28 cellular contexts compared by ENCODE assay signal in the genomic region with DNA sequence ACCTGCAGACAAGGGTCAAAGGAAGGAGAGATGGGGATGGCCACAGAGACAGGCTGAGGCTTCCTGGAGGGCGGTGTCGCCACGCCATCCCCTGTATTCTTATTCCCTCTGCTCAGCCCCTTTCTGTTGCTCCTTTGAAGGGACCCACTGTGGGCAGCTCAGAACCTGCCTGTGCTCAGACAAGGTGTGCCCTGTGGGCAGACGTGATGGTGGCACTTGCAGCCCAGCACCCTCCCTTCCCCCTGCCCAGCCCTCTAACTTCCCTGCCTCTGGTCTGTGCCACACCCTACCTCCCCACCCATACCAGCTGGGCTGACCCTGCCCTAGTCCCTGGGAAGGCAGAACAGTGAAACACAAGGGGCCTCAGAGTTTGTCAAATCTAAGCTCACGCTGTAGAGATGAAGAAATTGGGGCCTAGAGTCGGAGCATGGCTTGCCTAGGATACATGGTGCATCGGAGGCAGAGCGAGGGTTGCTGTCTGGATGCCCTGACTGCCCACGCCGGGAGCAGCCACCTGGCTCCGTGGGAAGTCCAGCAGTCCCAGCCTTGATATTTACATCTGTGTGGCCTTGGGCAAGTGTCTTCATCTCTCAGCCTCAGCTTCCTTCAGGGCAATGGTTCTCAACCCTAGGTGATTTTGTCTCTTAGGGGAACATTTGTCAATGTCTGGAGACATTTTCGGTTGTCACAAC.
DNase-seq lines count a peak whose midpoint lies in the region; ATAC-seq and TF ChIP-seq lines count a peak whose summit lies in the region.
"Had no signal": no experiment of that assay in that cellular context is flagged by ENCODE, and none has a peak within 500 bp of the region (broad histone marks: within the 10 kb centered on the region; RNA-seq: fewer than 3 reads in every experiment).

No MANE protein-coding gene starts in this region.

- no peaks in the 10 kb centered on the region for H3K9me3 ChIP-seq in BLaER1 treated with 17β-estradiol and CSF1 and Interleukin-3, amounts not matched to agents 10 nM and 100 nM (replicated peaks in 1 of 11)
- H3K9me3 ChIP-seq in CD8-positive, alpha-beta T cell (ENCODE audit: low read length) = no peaks in the 10 kb centered on the region
- H3K9me3 ChIP-seq: breast epithelium, colonic mucosa, esophagus muscularis mucosa, gastrocnemius medialis, left ventricle myocardium inferior, pancreas, upper lobe of left lung had no signal

- H3K4me2 ChIP-seq in BLaER1 treated with 17β-estradiol and CSF1 and Interleukin-3, amounts not matched to agents 10 nM and 100 nM = peak overlapping the region; percentile 45 to 87 (median 71); a peak in 21 of 22 replicates
- H3K4me2 ChIP-seq in mesendoderm (ENCODE audit: low read length) = no peak overlapping the region

- no peak overlapping the region for H3K4ac ChIP-seq in mesendoderm (ENCODE audit: low read depth, low read length)

- no peak for ATAC-seq in CD8-positive, alpha-beta T cell
- ATAC-seq in activated CD8-positive, alpha-beta T cell treated with anti-CD3 and anti-CD28 coated beads, Interleukin-2, amount 10 ng/mL, durations not matched to agents 7 days and 5 days = peak; percentile 10
- ATAC-seq: gastrocnemius medialis, pancreas, right cardiac atrium had no signal

- H3K27me3 ChIP-seq in BLaER1 treated with 17β-estradiol and CSF1 and Interleukin-3, amounts not matched to agents 10 nM and 100 nM = no peaks in the 10 kb centered on the region
- H3K27me3 ChIP-seq in CD8-positive, alpha-beta T cell (ENCODE audit: insufficient read depth, low read length) = no peaks in the 10 kb centered on the region
- no peaks in the 10 kb centered on the region for H3K27me3 ChIP-seq in mesendoderm (ENCODE audit: insufficient read depth, low read length, poor library complexity)
- H3K27me3 ChIP-seq: breast epithelium, colonic mucosa, esophagus muscularis mucosa, gastrocnemius medialis, pancreas, upper lobe of left lung had no signal

- no peak overlapping the region for H4K8ac ChIP-seq in mesendoderm (ENCODE audit: low read depth, low read length)

- peak overlapping the region; percentile 7 for H3K56ac ChIP-seq in mesendoderm (ENCODE audit: low read length)

- no peak overlapping the region for H2BK5ac ChIP-seq in mesendoderm (ENCODE audit: low read length)

- peaks cover 88% of the 10 kb centered on the region for H3K4me1 Mint-ChIP-seq in CD8-positive, alpha-beta T cell (ENCODE audit: low read depth)
- H3K4me1 Mint-ChIP-seq in activated CD8-positive, alpha-beta T cell treated with anti-CD3 and anti-CD28 coated beads, Interleukin-2, amount 10 ng/mL, durations not matched to agents 7 days and 5 days (ENCODE audit: low read depth) = peaks cover 89% of the 10 kb centered on the region
- H3K4me1 Mint-ChIP-seq: mesothelial cell of epicardium had no signal

- no peak for TF ChIP-seq CTCF in CD8-positive, alpha-beta T cell (IDR thresholded peaks at IDR 0.05)

- no peaks in the 10 kb centered on the region for H3K36me3 Mint-ChIP-seq in CD8-positive, alpha-beta T cell
- H3K36me3 Mint-ChIP-seq in activated CD8-positive, alpha-beta T cell treated with anti-CD3 and anti-CD28 coated beads, Interleukin-2, amount 10 ng/mL, durations not matched to agents 7 days and 5 days (ENCODE audit: low read depth) = peaks cover 20% of the 10 kb centered on the region
- H3K36me3 Mint-ChIP-seq: mesothelial cell of epicardium had no signal

- no peak overlapping the region for H4K5ac ChIP-seq in mesendoderm (ENCODE audit: low read length)

- DNase-seq in CD8-positive, alpha-beta T cell = no peak
- DNase-seq in activated CD8-positive, alpha-beta T cell treated with anti-CD3 and anti-CD28 coated beads, Interleukin-2, amount 10 ng/mL, durations not matched to agents 7 days and 5 days = no peak
- no peak for DNase-seq in mesendoderm
- DNase-seq in stimulated activated CD4-positive, alpha-beta T cell treated with anti-CD3 and anti-CD28 coated beads, Interleukin-2, amount 100 ng/mL, for 48 hours = no peak
- DNase-seq in substantia nigra (lab: John Stamatoyannopoulos, UW) = no peak
- no peak for DNase-seq in retina
- no peak for DNase-seq in OCI-M1 (lab: John Stamatoyannopoulos, UW)
- DNase-seq: activated CD4-positive, alpha-beta T cell treated with anti-CD3 and anti-CD28 coated beads, Interleukin-2, amount 50 U/mL, for 1 hour; activated effector memory CD4-positive, alpha-beta T cell treated with anti-CD3 and anti-CD28 coated beads, Interleukin-2, amount 50 U/mL, for 16 hours; amygdala; CD4-positive, alpha-beta T cell; colonic mucosa; gastrocnemius medialis; GM23248; hippocampal formation; KG1; left ventricle myocardium inferior; NCI-H1436 treated with DMSO at 0.1 percent for 48 hours; NCI-H446 treated with DMSO at 0.1 percent for 48 hours; nephron progenitor cell; right cardiac atrium; T-helper 1 cell; upper lobe of left lung had no signal

- no peaks in the 10 kb centered on the region for H4K20me1 ChIP-seq in BLaER1 treated with 17β-estradiol and CSF1 and Interleukin-3, amounts not matched to agents 10 nM and 100 nM

- no peak overlapping the region for H3K18ac ChIP-seq in mesendoderm (ENCODE audit: low read length)

- H3K9ac ChIP-seq in BLaER1 treated with 17β-estradiol and CSF1 and Interleukin-3, amounts not matched to agents 10 nM and 100 nM = peak overlapping the region in 7 of 11 experiments; percentile 13 to 79 (median 61); a peak in 7 of 22 replicates
- no peak overlapping the region for H3K9ac ChIP-seq in mesendoderm (ENCODE audit: low read length)
- H3K9ac ChIP-seq: GM23248 had no signal

- intact Hi-C loops in CD8-positive, alpha-beta T cell (cut with DNase I, micrococcal nuclease) = no loop called here

- no peak overlapping the region for H3K4me3 ChIP-seq in BLaER1 treated with 17β-estradiol and CSF1 and Interleukin-3, amounts not matched to agents 10 nM and 100 nM
- no peak overlapping the region for H3K4me3 ChIP-seq in CD8-positive, alpha-beta T cell (ENCODE audit: low read depth, low read length)
- no peak overlapping the region for H3K4me3 ChIP-seq in mesendoderm (ENCODE audit: low read length)
- H3K4me3 ChIP-seq: breast epithelium, colonic mucosa, esophagus muscularis mucosa, gastrocnemius medialis, GM23248, left ventricle myocardium inferior, pancreas, upper lobe of left lung had no signal

- H3K4me1 ChIP-seq in BLaER1 treated with 17β-estradiol and CSF1 and Interleukin-3, amounts not matched to agents 10 nM and 100 nM = peaks cover 28 to 84% (median 71%) of the 10 kb centered on the region in 10 experiments
- peaks cover 79% of the 10 kb centered on the region for H3K4me1 ChIP-seq in CD8-positive, alpha-beta T cell (ENCODE audit: insufficient read depth, low read length)
- no peaks in the 10 kb centered on the region for H3K4me1 ChIP-seq in mesendoderm (ENCODE audit: control insufficient read depth, low read depth, low read length)
- H3K4me1 ChIP-seq: breast epithelium, colonic mucosa, esophagus muscularis mucosa, gastrocnemius medialis, left ventricle myocardium inferior, pancreas, upper lobe of left lung had no signal

- H3K9me3 Mint-ChIP-seq in CD8-positive, alpha-beta T cell = no peaks in the 10 kb centered on the region
- no peaks in the 10 kb centered on the region for H3K9me3 Mint-ChIP-seq in activated CD8-positive, alpha-beta T cell treated with anti-CD3 and anti-CD28 coated beads, Interleukin-2, amount 10 ng/mL, durations not matched to agents 7 days and 5 days (ENCODE audit: insufficient read depth)
- H3K9me3 Mint-ChIP-seq: mesothelial cell of epicardium, nephron progenitor cell had no signal

- H3K36me3 ChIP-seq in BLaER1 treated with 17β-estradiol and CSF1 and Interleukin-3, amounts not matched to agents 10 nM and 100 nM = no peaks in the 10 kb centered on the region
- no peaks in the 10 kb centered on the region for H3K36me3 ChIP-seq in CD8-positive, alpha-beta T cell (ENCODE audit: insufficient read depth, low read length)
- no peaks in the 10 kb centered on the region for H3K36me3 ChIP-seq in mesendoderm (ENCODE audit: control insufficient read depth, insufficient read depth, low read length)
- H3K36me3 ChIP-seq: breast epithelium, colonic mucosa, esophagus muscularis mucosa, gastrocnemius medialis, left ventricle myocardium inferior, pancreas, upper lobe of left lung had no signal

- WGBS in mesendoderm (ENCODE audit: extremely low coverage, insufficient coverage, low lambda C conversion rate) = no CpG with 5 or more reads among the region's 12 CpGs

- no peaks in the 10 kb centered on the region for H3K79me1 ChIP-seq in mesendoderm (ENCODE audit: low read length)

- H2BK15ac ChIP-seq in mesendoderm (replicated peaks; ENCODE audit: low read depth) = no peak overlapping the region

- POLR2A ChIA-PET in CD8-positive, alpha-beta T cell (lab: Charles Lee) = interaction anchor here (0.9 to 8.8 kb wide), 7 partner anchors 10 to 43 kb away, joined by 3 to 52 read pairs (median 7); no protein-coding TSS in a partner anchor
- POLR2A ChIA-PET in activated CD8-positive, alpha-beta T cell treated with anti-CD3 and anti-CD28 coated beads, Interleukin-2, amount 10 ng/mL, durations not matched to agents 7 days and 5 days (lab: Charles Lee) = interaction anchor here (0.7 to 12.1 kb wide), 9 partner anchors 9 to 100 kb away, joined by 3 to 106 read pairs (median 11); no protein-coding TSS in a partner anchor

- CTCF ChIA-PET in CD8-positive, alpha-beta T cell (lab: Charles Lee) = interaction anchor here (1.3 to 11.3 kb wide), 7 partner anchors 8 to 38 kb away, joined by 3 to 115 read pairs (median 4); no protein-coding TSS in a partner anchor
- CTCF ChIA-PET in activated CD8-positive, alpha-beta T cell treated with anti-CD3 and anti-CD28 coated beads, Interleukin-2, amount 10 ng/mL, durations not matched to agents 7 days and 5 days (lab: Charles Lee) = interaction anchor here (0.9 to 12.4 kb wide), 15 partner anchors 8 to 103 kb away, joined by 3 to 136 read pairs (median 5); no protein-coding TSS in a partner anchor

- H2BK120ac ChIP-seq in mesendoderm (ENCODE audit: low read depth, low read length) = no peak overlapping the region

- H3K27ac Mint-ChIP-seq in CD8-positive, alpha-beta T cell = peak overlapping the region; percentile 89
- peak overlapping the region; percentile 88 for H3K27ac Mint-ChIP-seq in activated CD8-positive, alpha-beta T cell treated with anti-CD3 and anti-CD28 coated beads, Interleukin-2, amount 10 ng/mL, durations not matched to agents 7 days and 5 days
- H3K27ac Mint-ChIP-seq: mesothelial cell of epicardium had no signal

- H2AK5ac ChIP-seq in mesendoderm (ENCODE audit: low read length) = no peak overlapping the region

- H3K4me3 Mint-ChIP-seq in CD8-positive, alpha-beta T cell = no peak overlapping the region
- H3K4me3 Mint-ChIP-seq in activated CD8-positive, alpha-beta T cell treated with anti-CD3 and anti-CD28 coated beads, Interleukin-2, amount 10 ng/mL, durations not matched to agents 7 days and 5 days = no peak overlapping the region
- H3K4me3 Mint-ChIP-seq: CD4-positive, alpha-beta T cell; mesothelial cell of epicardium; nephron progenitor cell had no signal

- H3K23ac ChIP-seq in mesendoderm (ENCODE audit: low read length) = no peak overlapping the region

- H3K27ac ChIP-seq in BLaER1 treated with 17β-estradiol and CSF1 and Interleukin-3, amounts not matched to agents 10 nM and 100 nM = peak overlapping the region in 9 of 11 experiments; percentile 1 to 88 (median 62); a peak in 12 of 22 replicates
- no peak overlapping the region for H3K27ac ChIP-seq in CD8-positive, alpha-beta T cell (ENCODE audit: low read depth, low read length)
- H3K27ac ChIP-seq in mesendoderm (ENCODE audit: low read depth, low read length) (no peak overlapping the region), substantia nigra (ENCODE audit: low read depth, low read length, poor library complexity, severe bottlenecking) (no peak overlapping the region)
- H3K27ac ChIP-seq: breast epithelium, colonic mucosa, esophagus muscularis mucosa, gastrocnemius medialis, GM23248, left ventricle myocardium inferior, pancreas, upper lobe of left lung had no signal

- no peaks in the 10 kb centered on the region for H3K79me2 ChIP-seq in mesendoderm (ENCODE audit: control insufficient read depth, insufficient read depth, low read length)

- H3K27me3 Mint-ChIP-seq in CD8-positive, alpha-beta T cell (ENCODE audit: low read depth) = no peaks in the 10 kb centered on the region
- no peaks in the 10 kb centered on the region for H3K27me3 Mint-ChIP-seq in activated CD8-positive, alpha-beta T cell treated with anti-CD3 and anti-CD28 coated beads, Interleukin-2, amount 10 ng/mL, durations not matched to agents 7 days and 5 days (ENCODE audit: low read depth)
- H3K27me3 Mint-ChIP-seq: CD4-positive, alpha-beta T cell had no signal

Comparison
In these comparisons a context has a peak if more than half of its experiments do, and no peak if none do; other contexts are left out.
1. H3K27ac ChIP-seq: peak in BLaER1 treated with 17β-estradiol and CSF1 and Interleukin-3, amounts not matched to agents 10 nM and 100 nM (9 of 11); none in CD8-positive, alpha-beta T cell (single experiment), mesendoderm (single experiment) and substantia nigra (single experiment).